13 cellular contexts compared by ENCODE assay signal in the genomic region with DNA sequence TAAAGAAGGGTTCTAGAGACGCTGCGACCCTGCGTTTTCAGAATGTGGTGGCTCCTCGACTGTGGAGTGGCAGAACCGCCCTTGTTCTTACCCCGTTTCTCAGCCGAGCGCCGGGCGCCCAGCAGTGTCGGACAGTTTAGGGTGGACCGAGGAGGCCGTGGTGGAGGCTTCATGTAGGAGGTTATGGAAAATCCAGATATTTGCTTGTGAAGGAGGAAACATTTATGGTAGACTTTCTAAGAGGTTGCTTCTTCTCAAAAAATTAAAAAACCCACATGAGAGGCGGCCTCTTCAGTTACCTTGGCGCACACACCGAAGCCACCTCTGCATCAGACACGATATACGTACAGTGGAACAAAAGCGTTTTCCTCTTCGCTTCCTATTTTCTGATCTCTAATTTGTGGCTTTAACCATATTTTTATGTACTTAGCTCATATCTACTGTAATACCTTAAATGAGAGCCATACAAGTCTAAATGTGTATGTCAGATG.
A peak's percentile ranks its signal among the peaks of the same experiment; 100 is the strongest.
DNase-seq lines count a peak whose midpoint lies in the region; ATAC-seq lines count a peak whose summit lies in the region.
"Had no signal": no experiment of that assay in that cellular context is flagged by ENCODE, and none has a peak within 500 bp of the region (broad histone marks: within the 10 kb centered on the region; RNA-seq: fewer than 3 reads in every experiment).

No MANE protein-coding gene starts in this region.

- CTCF ChIA-PET in activated CD4-positive, alpha-beta memory T cell treated with anti-CD3 and anti-CD28 coated beads for 36 hours (lab: Charles Lee): interaction anchor here (0.7 to 2.2 kb wide), 7 partner anchors 9 to 137 kb away, joined by 3 to 9 read pairs (median 4); no protein-coding TSS in a partner anchor

- H3K27ac Mint-ChIP-seq in activated CD4-positive, alpha-beta memory T cell treated with anti-CD3 and anti-CD28 coated beads for 36 hours: peak overlapping the region; percentile 95
- peak overlapping the region; percentile 98 for H3K27ac Mint-ChIP-seq in stimulated activated effector memory CD8-positive, alpha-beta T cell treated with anti-CD3 and anti-CD28 coated beads, Interleukin-12 subunit alpha, Interleukin-12 subunit beta, amount 100 ng/mL, for 72 hours
- H3K27ac Mint-ChIP-seq: mesothelial cell of epicardium, WTC11 had no signal

- peaks cover 61% of the 10 kb centered on the region for H3K4me1 Mint-ChIP-seq in activated CD4-positive, alpha-beta memory T cell treated with anti-CD3 and anti-CD28 coated beads for 36 hours (ENCODE audit: low read depth)
- peaks cover 45% of the 10 kb centered on the region for H3K4me1 Mint-ChIP-seq in stimulated activated effector memory CD8-positive, alpha-beta T cell treated with anti-CD3 and anti-CD28 coated beads, Interleukin-12 subunit alpha, Interleukin-12 subunit beta, amount 100 ng/mL, for 72 hours
- H3K4me1 Mint-ChIP-seq: WTC11 had no signal

- intact Hi-C loops in activated CD4-positive, alpha-beta memory T cell treated with anti-CD3 and anti-CD28 coated beads for 36 hours (cut with micrococcal nuclease): loop anchor here (1.0 kb wide), 1 partner anchor 9 kb away; no protein-coding TSS in a partner anchor

- no peak for ATAC-seq in stimulated activated effector memory CD8-positive, alpha-beta T cell treated with anti-CD3 and anti-CD28 coated beads, Interleukin-12 subunit alpha, Interleukin-12 subunit beta, amount 100 ng/mL, for 72 hours
- no peak for ATAC-seq in GM18909 (IDR thresholded peaks at IDR 0.05; ENCODE audit: poor library complexity, unreplicated experiment)

- H3K36me3 ChIP-seq in KOPT-K1 (ENCODE audit: insufficient read depth, low read length): no peaks in the 10 kb centered on the region
- H3K36me3 ChIP-seq: adrenal gland, prostate gland had no signal

- H3K9me3 ChIP-seq in KOPT-K1 (ENCODE audit: insufficient read depth, low read length, poor library complexity, severe bottlenecking): no peaks in the 10 kb centered on the region
- H3K9me3 ChIP-seq: adrenal gland, prostate gland had no signal

- H3K36me3 Mint-ChIP-seq in activated CD4-positive, alpha-beta memory T cell treated with anti-CD3 and anti-CD28 coated beads for 36 hours: peaks cover 16% of the 10 kb centered on the region
- peaks cover 12% of the 10 kb centered on the region for H3K36me3 Mint-ChIP-seq in stimulated activated effector memory CD8-positive, alpha-beta T cell treated with anti-CD3 and anti-CD28 coated beads, Interleukin-12 subunit alpha, Interleukin-12 subunit beta, amount 100 ng/mL, for 72 hours
- H3K36me3 Mint-ChIP-seq: mesothelial cell of epicardium had no signal

- DNase-seq in activated CD4-positive, alpha-beta memory T cell treated with anti-CD3 and anti-CD28 coated beads for 36 hours: peak; percentile 36
- DNase-seq in ecto neural progenitor cell (ENCODE audit: low spot score) (peak; percentile 30), hippocampal formation (lab: John Stamatoyannopoulos, UW) (no peak), HuH-7 (ENCODE audit: low spot score) (no peak)
- no peak for DNase-seq in stimulated activated effector memory CD8-positive, alpha-beta T cell treated with anti-CD3 and anti-CD28 coated beads, Interleukin-12 subunit alpha, Interleukin-12 subunit beta, amount 100 ng/mL, for 72 hours (ENCODE audit: low spot score in 2 of 2)
- DNase-seq: IMR-90, NCI-H1436 treated with DMSO at 0.1 percent for 48 hours had no signal

- H3K9me3 Mint-ChIP-seq in activated CD4-positive, alpha-beta memory T cell treated with anti-CD3 and anti-CD28 coated beads for 36 hours: no peaks in the 10 kb centered on the region
- H3K9me3 Mint-ChIP-seq in stimulated activated effector memory CD8-positive, alpha-beta T cell treated with anti-CD3 and anti-CD28 coated beads, Interleukin-12 subunit alpha, Interleukin-12 subunit beta, amount 100 ng/mL, for 72 hours: no peaks in the 10 kb centered on the region
- H3K9me3 Mint-ChIP-seq: mesothelial cell of epicardium, WTC11 had no signal

- peak overlapping the region; percentile 72 for H3K4me3 Mint-ChIP-seq in activated CD4-positive, alpha-beta memory T cell treated with anti-CD3 and anti-CD28 coated beads for 36 hours
- peak overlapping the region; percentile 69 for H3K4me3 Mint-ChIP-seq in stimulated activated effector memory CD8-positive, alpha-beta T cell treated with anti-CD3 and anti-CD28 coated beads, Interleukin-12 subunit alpha, Interleukin-12 subunit beta, amount 100 ng/mL, for 72 hours
- H3K4me3 Mint-ChIP-seq: mesothelial cell of epicardium, WTC11 had no signal

- H3K27ac ChIP-seq in KOPT-K1 (ENCODE audit: low read depth, low read length, poor library complexity, severe bottlenecking): peak overlapping the region; percentile 74
- H3K27ac ChIP-seq: adrenal gland, prostate gland had no signal

- H3K27me3 Mint-ChIP-seq in activated CD4-positive, alpha-beta memory T cell treated with anti-CD3 and anti-CD28 coated beads for 36 hours: no peaks in the 10 kb centered on the region

- POLR2A ChIA-PET in activated CD4-positive, alpha-beta memory T cell treated with anti-CD3 and anti-CD28 coated beads for 36 hours (lab: Charles Lee): interaction anchor here (1.0 to 1.9 kb wide), 5 partner anchors 9 to 121 kb away, joined by 3 to 9 read pairs (median 4); a partner anchor contains a TSS

Comparison
In these comparisons a context has a peak if more than half of its experiments do, and no peak if none do; other contexts are left out.
1. DNase-seq: peak in activated CD4-positive, alpha-beta memory T cell treated with anti-CD3 and anti-CD28 coated beads for 36 hours (single experiment) and ecto neural progenitor cell (single experiment); none in stimulated activated effector memory CD8-positive, alpha-beta T cell treated with anti-CD3 and anti-CD28 coated beads, Interleukin-12 subunit alpha, Interleukin-12 subunit beta, amount 100 ng/mL, for 72 hours (0 of 2), hippocampal formation (0 of 2) and HuH-7 (single experiment).